In the genomic region with DNA sequence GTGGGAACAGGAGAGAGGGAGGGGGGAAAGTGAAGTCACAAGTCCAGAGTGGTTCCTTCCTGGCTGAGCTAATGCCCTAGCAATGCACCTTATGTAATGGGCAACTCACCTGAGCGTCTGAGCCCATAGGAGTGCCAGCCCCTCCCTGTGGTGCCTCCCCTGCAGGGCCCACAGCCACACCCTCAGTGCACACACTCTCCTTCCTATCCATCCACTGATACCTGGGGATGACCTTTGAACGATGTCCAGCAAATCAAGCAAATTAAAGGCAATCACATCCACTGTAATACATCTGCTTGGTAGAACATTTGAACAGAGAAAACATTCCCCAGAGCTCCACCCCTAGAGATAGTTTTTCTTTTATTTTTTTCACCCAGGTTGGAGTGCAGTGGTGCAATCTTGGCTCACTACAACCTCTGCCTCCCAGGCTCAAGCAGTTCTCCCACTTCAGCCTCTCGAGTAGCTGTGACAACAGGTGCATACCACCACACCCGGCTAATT, we compare ENCODE assay signal across 9 cellular contexts. TPM values are rescaled to one million over a fixed set of nuclear protein-coding genes. Genes with fewer than 3 reads are reported as not detected.
A peak's percentile ranks its signal among the peaks of the same experiment; 100 is the strongest.
DNase-seq lines count a peak whose midpoint lies in the region; ATAC-seq and TF ChIP-seq lines count a peak whose summit lies in the region.
"Had no signal": no experiment of that assay in that cellular context is flagged by ENCODE, and none has a peak within 500 bp of the region (broad histone marks: within the 10 kb centered on the region; RNA-seq: fewer than 3 reads in every experiment).

No MANE protein-coding gene starts in this region.

- H3K36me3 ChIP-seq in CD8-positive, alpha-beta memory T cell (ENCODE audit: insufficient read depth, low read length) = no peaks in the 10 kb centered on the region
- H3K36me3 ChIP-seq in breast epithelium (no peaks in the 10 kb centered on the region), mesodermal cell (ENCODE audit: control insufficient read depth, insufficient read depth, low read length) (no peaks in the 10 kb centered on the region)
- H3K36me3 ChIP-seq: vagina had no signal

- CTCF ChIA-PET in CD8-positive, alpha-beta memory T cell (lab: Charles Lee) = interaction anchor here (1.3 to 3.1 kb wide), 2 partner anchors 13 to 191 kb away, joined by 3 to 12 read pairs; no protein-coding TSS in a partner anchor

- no peak for DNase-seq in CD8-positive, alpha-beta memory T cell
- DNase-seq in HuH-7 (ENCODE audit: low spot score) = peak; percentile 26
- no peak for DNase-seq in breast epithelium (ENCODE audit: low spot score in 2 of 2)
- DNase-seq in stimulated activated CD4-positive, alpha-beta T cell treated with anti-CD3 and anti-CD28 coated beads, Interleukin-4, amount 100 ng/mL, for 24 hours = no peak
- DNase-seq in mesenteric fat pad (ENCODE audit: low spot score) = no peak
- no peak for DNase-seq in naive thymus-derived CD8-positive, alpha-beta T cell

- no peaks in the 10 kb centered on the region for H3K9me3 Mint-ChIP-seq in CD8-positive, alpha-beta memory T cell
- no peaks in the 10 kb centered on the region for H3K9me3 Mint-ChIP-seq in naive thymus-derived CD8-positive, alpha-beta T cell

- no peak overlapping the region for H3K27ac ChIP-seq in CD8-positive, alpha-beta memory T cell (ENCODE audit: low read depth, low read length)
- H3K27ac ChIP-seq in breast epithelium (peak overlapping the region; percentile 80), mesodermal cell (ENCODE audit: low read depth, low read length, severe bottlenecking) (peak overlapping the region; percentile 51)

- H3K4me1 ChIP-seq in CD8-positive, alpha-beta memory T cell (ENCODE audit: insufficient read depth, low read length) = peaks cover 60% of the 10 kb centered on the region
- H3K4me1 ChIP-seq in breast epithelium (peaks cover 0 to 9% of the 10 kb centered on the region in 2 donors), mesodermal cell (ENCODE audit: control insufficient read depth, insufficient read depth, low read length, poor library complexity, severe bottlenecking) (peaks cover 55% of the 10 kb centered on the region)

- H3K27ac Mint-ChIP-seq in CD8-positive, alpha-beta memory T cell = peak overlapping the region in 6 of 8 donors; percentile 15 to 92 (median 58)
- peak overlapping the region in 4 of 10 donors; percentile 12 to 83 (median 58) for H3K27ac Mint-ChIP-seq in naive thymus-derived CD8-positive, alpha-beta T cell

- no peak for TF ChIP-seq POLR2A in breast epithelium (IDR thresholded peaks at IDR 0.05)

- intact Hi-C loops in breast epithelium (cut with DNase I; ENCODE audit: low total_unique reads) = no loop called here

- H3K4me3 Mint-ChIP-seq in CD8-positive, alpha-beta memory T cell = peak overlapping the region in 4 of 7 donors; percentile 12 to 33 (median 26)
- peak overlapping the region in 1 of 10 donors; percentile 41 for H3K4me3 Mint-ChIP-seq in naive thymus-derived CD8-positive, alpha-beta T cell

- TF ChIP-seq CTCF in breast epithelium (IDR thresholded peaks at IDR 0.05) = no peak

- no peak for ATAC-seq in HG03135 (IDR thresholded peaks at IDR 0.05; ENCODE audit: unreplicated experiment)
- ATAC-seq in naive thymus-derived CD8-positive, alpha-beta T cell = no peak

- no peaks in the 10 kb centered on the region for H3K9me3 ChIP-seq in CD8-positive, alpha-beta memory T cell (ENCODE audit: low read length)
- no peaks in the 10 kb centered on the region for H3K9me3 ChIP-seq in breast epithelium
- no peaks in the 10 kb centered on the region for H3K9me3 ChIP-seq in mesodermal cell (ENCODE audit: control insufficient read depth, low read length)
- H3K9me3 ChIP-seq: vagina had no signal

- WGBS in mesodermal cell (ENCODE audit: insufficient coverage in 2 of 2), 2 experiments = 93 to 100% methylated on average over 3 to 4 of the region's 4 CpGs

- H3K36me3 Mint-ChIP-seq in CD8-positive, alpha-beta memory T cell = no peaks in the 10 kb centered on the region
- H3K36me3 Mint-ChIP-seq in naive thymus-derived CD8-positive, alpha-beta T cell = no peaks in the 10 kb centered on the region

- H3K27me3 ChIP-seq in CD8-positive, alpha-beta memory T cell (ENCODE audit: insufficient read depth, low read length, poor library complexity, severe bottlenecking) = no peaks in the 10 kb centered on the region
- H3K27me3 ChIP-seq in breast epithelium = no peaks in the 10 kb centered on the region
- H3K27me3 ChIP-seq: vagina had no signal

- no peak overlapping the region for H3K4me3 ChIP-seq in CD8-positive, alpha-beta memory T cell (ENCODE audit: low read length)
- H3K4me3 ChIP-seq in breast epithelium = no peak overlapping the region
- H3K4me3 ChIP-seq in mesodermal cell (ENCODE audit: extremely low read depth, insufficient read depth, low read length, poor library complexity, severe bottlenecking) = no peak overlapping the region
- H3K4me3 ChIP-seq: vagina had no signal

- POLR2A ChIA-PET in CD8-positive, alpha-beta memory T cell (lab: Charles Lee) = no interaction called here
- POLR2A ChIA-PET in naive thymus-derived CD8-positive, alpha-beta T cell (lab: Charles Lee) = interaction anchor here (1.1 kb wide), 1 partner anchor 82 kb away, joined by 3 read pairs; no protein-coding TSS in a partner anchor

- H3K4me1 Mint-ChIP-seq in CD8-positive, alpha-beta memory T cell = peaks cover 59 to 66% (median 61%) of the 10 kb centered on the region in 3 donors
- peaks cover 35 to 68% (median 56%) of the 10 kb centered on the region in 4 donors for H3K4me1 Mint-ChIP-seq in naive thymus-derived CD8-positive, alpha-beta T cell

- H3K27me3 Mint-ChIP-seq in CD8-positive, alpha-beta memory T cell = no peaks in the 10 kb centered on the region
- no peaks in the 10 kb centered on the region for H3K27me3 Mint-ChIP-seq in naive thymus-derived CD8-positive, alpha-beta T cell

RNA-seq across cellular contexts. Expression of a gene that starts 19.6 kb away (rescaled TPM):
- 100 to 1,000 TPM; 146 to 147 TPM for total RNA-seq in CD8-positive, alpha-beta memory T cell
- 32.4 TPM for polyA plus RNA-seq in CD8-positive, alpha-beta memory T cell
- total RNA-seq in breast epithelium (10 to 100 TPM; 30.9 to 52.4 (median 38.6) TPM), mesenteric fat pad (31.1 TPM)
- 99.2 TPM for polyA plus RNA-seq in mesodermal cell (2013, experiment 1 of 2)
- 85.1 TPM for polyA plus RNA-seq in mesodermal cell (2013, experiment 2 of 2)
- total RNA-seq in naive thymus-derived CD8-positive, alpha-beta T cell = 1 to 10 TPM; 5.0 to 7.0 TPM
- 10 to 100 TPM in 1 of 3 donors, 1 to 10 TPM in 2; 2.3 to 12.3 (median 2.8) TPM for polyA plus RNA-seq in naive thymus-derived CD8-positive, alpha-beta T cell
